In the genomic region with DNA sequence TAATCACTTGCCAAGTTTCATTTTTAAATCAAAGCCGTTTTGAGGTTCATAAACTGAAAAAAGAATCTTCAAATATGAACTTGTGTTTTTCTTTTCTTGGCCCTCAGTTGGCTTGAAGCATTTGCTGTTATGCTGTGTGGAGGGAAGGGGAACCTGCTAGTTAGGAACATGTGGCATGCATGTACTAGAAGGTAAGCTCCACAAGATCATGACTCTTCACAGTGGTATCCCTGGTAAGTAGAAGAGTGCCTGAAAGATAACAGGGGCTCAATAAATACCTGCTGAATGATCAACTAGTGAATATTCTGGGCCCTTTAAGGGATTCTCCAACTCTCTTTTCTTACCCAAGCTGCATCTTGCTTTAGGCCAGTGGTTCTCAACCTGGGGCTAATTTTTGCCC, we compare ENCODE assay signal across 1 cellular context.
TF ChIP-seq lines count a peak whose summit lies in the region.

No MANE protein-coding gene starts in this region.

TF ChIP-seq in GM12878, 131 proteins besides CTCF, POLR2A, EP300 and RAD21:
- TF ChIP-seq SMAD1 (IDR thresholded peaks at IDR 0.05; ENCODE audit: low read depth, partially characterized antibody), result no peak
- TF ChIP-seq IKZF2 (IDR thresholded peaks at IDR 0.05), result no peak
- no peak for TF ChIP-seq IRF4 (IDR thresholded peaks at IDR 0.05; ENCODE audit: low read depth, low read length)
- no peak for TF ChIP-seq POLR2AphosphoS2 (IDR thresholded peaks at IDR 0.05; ENCODE audit: low read depth, low read length)
- TF ChIP-seq MYB (IDR thresholded peaks at IDR 0.05; ENCODE audit: borderline replicate concordance, low read depth, low read length), result no peak
- TF ChIP-seq MEF2B (IDR thresholded peaks at IDR 0.05; ENCODE audit: partially characterized antibody, poor library complexity, severe bottlenecking), result no peak
- TF ChIP-seq EZH2 (IDR thresholded peaks at IDR 0.05; ENCODE audit: borderline replicate concordance, control insufficient read depth, low read depth, low read length), result no peak
- no peak for TF ChIP-seq DPF2 (IDR thresholded peaks at IDR 0.05)
- no peak for TF ChIP-seq POLR2AphosphoS5 (IDR thresholded peaks at IDR 0.05; ENCODE audit: low read length)
- no peak for TF ChIP-seq CBX5 (IDR thresholded peaks at IDR 0.05; ENCODE audit: low read depth)
TF ChIP-seq in GM12878: peak in this region for 0.
